In genomic region chr19:2945575-2946184, GRCh38 we compare ENCODE assay signal across 8 cellular contexts. TPM values are rescaled to one million over a fixed set of nuclear protein-coding genes. Genes with fewer than 3 reads are reported as not detected.
A peak's percentile ranks its signal among the peaks of the same experiment; 100 is the strongest.
DNase-seq lines count a peak whose midpoint lies in the region; ATAC-seq and TF ChIP-seq lines count a peak whose summit lies in the region.

No MANE protein-coding gene starts in this region.

- CTCF ChIA-PET in HEK293 (lab: Yijun Ruan, JAX) = interaction anchor here (1.9 kb wide), 1 partner anchor 16 kb away, joined by 7 read pairs; no protein-coding TSS in a partner anchor

- no peaks in the 10 kb centered on the region for H3K9me3 ChIP-seq in HEK293 (ENCODE audit: control insufficient read depth, insufficient read depth, low read depth, low read length)
- H3K9me3 ChIP-seq in iPS-18c (ENCODE audit: control insufficient read depth, insufficient read depth, low read length) = no peaks in the 10 kb centered on the region

- H3K4me3 Mint-ChIP-seq in stimulated activated memory B cell treated with anti-CD40 and anti-IgM and Interleukin-4, amounts not matched to agents 10 μg/mL and 1 μg/mL and 100 μg/mL, for 72 hours = peak overlapping the region; percentile 99

- peak overlapping the region; percentile 55; the same call in 1 of the 2 replicates for H3K27ac ChIP-seq in HEK293 (ENCODE audit: extremely low read depth, low read depth, low read length)

- POLR2A ChIA-PET in HEK293 (lab: Yijun Ruan, JAX) = no interaction called here

- H3K4me1 Mint-ChIP-seq in stimulated activated memory B cell treated with anti-CD40 and anti-IgM and Interleukin-4, amounts not matched to agents 10 μg/mL and 1 μg/mL and 100 μg/mL, for 72 hours = peaks cover 43% of the 10 kb centered on the region

- TF ChIP-seq CTCF in HEK293 (tag by site-specific recombination; IDR thresholded peaks at IDR 0.05) = no peak

- peaks cover 6 to 12% of the 10 kb centered on the region in 2 donors for H3K36me3 Mint-ChIP-seq in activated naive CD4-positive, alpha-beta T cell treated with anti-CD3 and anti-CD28 coated beads, Interleukin-2, amount 50 U/mL, for 72 hours
- no peaks in the 10 kb centered on the region for H3K36me3 Mint-ChIP-seq in stimulated activated memory B cell treated with anti-CD40 and anti-IgM and Interleukin-4, amounts not matched to agents 10 μg/mL and 1 μg/mL and 100 μg/mL, for 72 hours

- no peaks in the 10 kb centered on the region for H3K9me3 Mint-ChIP-seq in activated naive CD4-positive, alpha-beta T cell treated with anti-CD3 and anti-CD28 coated beads, Interleukin-2, amount 50 U/mL, for 72 hours
- H3K9me3 Mint-ChIP-seq in stimulated activated memory B cell treated with anti-CD40 and anti-IgM and Interleukin-4, amounts not matched to agents 10 μg/mL and 1 μg/mL and 100 μg/mL, for 72 hours = no peaks in the 10 kb centered on the region

- H3K27ac Mint-ChIP-seq in activated naive CD4-positive, alpha-beta T cell treated with anti-CD3 and anti-CD28 coated beads, Interleukin-2, amount 50 U/mL, for 72 hours = peak overlapping the region; percentile 90 to 96
- peak overlapping the region; percentile 94 for H3K27ac Mint-ChIP-seq in stimulated activated memory B cell treated with anti-CD40 and anti-IgM and Interleukin-4, amounts not matched to agents 10 μg/mL and 1 μg/mL and 100 μg/mL, for 72 hours

- no peaks in the 10 kb centered on the region; a peak in 1 of 3 replicates for H3K36me3 ChIP-seq in HEK293 (ENCODE audit: control insufficient read depth in 2 of 2, insufficient read depth in 1 of 2, low read length in 2 of 2)

- H3K4me1 ChIP-seq in HEK293 (ENCODE audit: control insufficient read depth, insufficient read depth, low read length) = peaks cover 4% of the 10 kb centered on the region; the same call in 1 of the 2 replicates

- ATAC-seq in activated naive CD4-positive, alpha-beta T cell treated with anti-CD3 and anti-CD28 coated beads, Interleukin-2, amount 50 U/mL, for 72 hours = no peak
- no peak for ATAC-seq in stimulated activated memory B cell treated with anti-CD40 and anti-IgM and Interleukin-4, amounts not matched to agents 10 μg/mL and 1 μg/mL and 100 μg/mL, for 72 hours

- no peaks in the 10 kb centered on the region for H3K27me3 Mint-ChIP-seq in stimulated activated memory B cell treated with anti-CD40 and anti-IgM and Interleukin-4, amounts not matched to agents 10 μg/mL and 1 μg/mL and 100 μg/mL, for 72 hours

- DNase-seq in activated naive CD4-positive, alpha-beta T cell treated with anti-CD3 and anti-CD28 coated beads, Interleukin-2, amount 50 U/mL, for 72 hours (ENCODE audit: low spot score in 2 of 2) = no peak
- DNase-seq in HUDEP-2 (lab: John Stamatoyannopoulos, UW; ENCODE audit: unreplicated experiment in 76 of 76) (no peak), globus pallidus (ENCODE audit: low spot score) (no peak), NCI-H2171 treated with DMSO at 0.1 percent for 48 hours (lab: John Stamatoyannopoulos, UW) (no peak)
- DNase-seq in stimulated activated CD4-positive, alpha-beta T cell treated with anti-CD3 and anti-CD28 coated beads, Interleukin-4, amount 100 ng/mL, for 24 hours = no peak

- H3K4me3 ChIP-seq in HEK293 (ENCODE audit: low read depth, low read length) (peak overlapping the region; percentile 92), iPS-18c (ENCODE audit: insufficient read depth, low read depth, low read length) (peak overlapping the region; percentile 97)

TF ChIP-seq in HEK293, 187 proteins besides CTCF, POLR2A, EP300 and RAD21 (continues in another document):
- TF ChIP-seq OVOL3 (tag by site-specific recombination; IDR thresholded peaks at IDR 0.05) (no peak), PRDM10 (tag by site-specific recombination; IDR thresholded peaks at IDR 0.05) (no peak), ZFHX2 (tag by site-specific recombination; conservative IDR thresholded peaks at IDR 0.05) (peak; percentile 37; the same call in 1 of the 2 replicates), ZNF175 (tag by site-specific recombination; IDR thresholded peaks at IDR 0.05) (no peak), ZNF518A (tag by site-specific recombination; conservative IDR thresholded peaks at IDR 0.05; ENCODE audit: low read depth) (no peak), ZNF558 (tag by site-specific recombination; IDR thresholded peaks at IDR 0.05) (0 out of 2 replicates have a peak, but pooled peaks have one; percentile 3), ZNF610 (tag by site-specific recombination; IDR thresholded peaks at IDR 0.05; ENCODE audit: borderline replicate concordance) (no peak), ZNF155 (tag by site-specific recombination; IDR thresholded peaks at IDR 0.05) (no peak), KLF17 (tag by site-specific recombination; IDR thresholded peaks at IDR 0.05) (no peak), SCRT2 (tag by site-specific recombination; IDR thresholded peaks at IDR 0.05) (no peak), ZNF660 (tag by site-specific recombination; IDR thresholded peaks at IDR 0.05) (no peak), ZNF830 (tag by site-specific recombination; IDR thresholded peaks at IDR 0.05; ENCODE audit: low read depth) (no peak), ZNF501 (tag by site-specific recombination; IDR thresholded peaks at IDR 0.05) (no peak)

RNA-seq across cellular contexts. Expression of gene ZNF77, which starts 0.9 kb away (rescaled TPM):
- 10 to 100 TPM in 1 of 2 donors, 1 to 10 TPM in 1; 3.7 to 11.2 TPM for total RNA-seq in activated naive CD4-positive, alpha-beta T cell treated with anti-CD3 and anti-CD28 coated beads, Interleukin-2, amount 50 U/mL, for 72 hours

RNA-seq across cellular contexts. Expression of gene TLE6, which starts 31.7 kb away (rescaled TPM):
- total RNA-seq in activated naive CD4-positive, alpha-beta T cell treated with anti-CD3 and anti-CD28 coated beads, Interleukin-2, amount 50 U/mL, for 72 hours = 1 to 10 TPM; 3.3 to 8.2 TPM

RNA-seq across cellular contexts. Expression of gene ZNF57, which starts 45.0 kb away (rescaled TPM):
- total RNA-seq in activated naive CD4-positive, alpha-beta T cell treated with anti-CD3 and anti-CD28 coated beads, Interleukin-2, amount 50 U/mL, for 72 hours = 1 to 10 TPM; 3.9 to 5.2 TPM
